In genomic region chr1:16156848-16157495, GRCh38 we compare ENCODE assay signal across 9 cellular contexts. TPM values are rescaled to one million over a fixed set of nuclear protein-coding genes. Genes with fewer than 3 reads are reported as not detected.
DNase-seq lines count a peak whose midpoint lies in the region; ATAC-seq and TF ChIP-seq lines count a peak whose summit lies in the region.
"Had no signal": no experiment of that assay in that cellular context is flagged by ENCODE, and none has a peak within 500 bp of the region (broad histone marks: within the 10 kb centered on the region; RNA-seq: fewer than 3 reads in every experiment).

No MANE protein-coding gene starts in this region.

- no peak overlapping the region for H3K9ac ChIP-seq in fibroblast of lung (ENCODE audit: insufficient read depth, low read length)

- peak overlapping the region in 6 of 7 donors; percentile 15 to 73 (median 51) for H3K27ac Mint-ChIP-seq in CD4-positive, alpha-beta memory T cell
- H3K27ac Mint-ChIP-seq in stimulated activated memory B cell treated with anti-CD40 and anti-IgM and Interleukin-4, amounts not matched to agents 10 μg/mL and 1 μg/mL and 100 μg/mL, for 72 hours = no peak overlapping the region

- CTCF ChIA-PET in CD4-positive, alpha-beta memory T cell (lab: Charles Lee; ENCODE audit: partially characterized antibody) = interaction anchor here (0.7 to 2.0 kb wide), 6 partner anchors 9 to 80 kb away, joined by 3 to 5 read pairs (median 4); no protein-coding TSS in a partner anchor

- H3K9me3 ChIP-seq in CD4-positive, alpha-beta memory T cell (ENCODE audit: control insufficient read depth in 1 of 2, low read length in 2 of 2) = no peaks in the 10 kb centered on the region
- H3K9me3 ChIP-seq in RWPE2 (ENCODE audit: severe bottlenecking) = no peaks in the 10 kb centered on the region
- H3K9me3 ChIP-seq in fibroblast of lung (ENCODE audit: control insufficient read depth, insufficient read depth, low read depth, low read length) = no peaks in the 10 kb centered on the region
- no peaks in the 10 kb centered on the region for H3K9me3 ChIP-seq in psoas muscle

- no peaks in the 10 kb centered on the region for H3K36me3 Mint-ChIP-seq in CD4-positive, alpha-beta memory T cell
- no peaks in the 10 kb centered on the region for H3K36me3 Mint-ChIP-seq in stimulated activated memory B cell treated with anti-CD40 and anti-IgM and Interleukin-4, amounts not matched to agents 10 μg/mL and 1 μg/mL and 100 μg/mL, for 72 hours

- intact Hi-C loops in CD4-positive, alpha-beta memory T cell (cut with micrococcal nuclease) = no loop called here
- intact Hi-C loops in psoas muscle (cut with DNase I) = no loop called here

- H3K36me3 ChIP-seq in CD4-positive, alpha-beta memory T cell (ENCODE audit: insufficient read depth, low read length) = no peaks in the 10 kb centered on the region
- H3K36me3 ChIP-seq in RWPE2 (ENCODE audit: low read depth) (peaks cover 53% of the 10 kb centered on the region), fibroblast of lung (ENCODE audit: control insufficient read depth, insufficient read depth, low read length) (no peaks in the 10 kb centered on the region), psoas muscle (ENCODE audit: insufficient read depth in 1 of 2, low read depth in 1 of 2) (no peaks in the 10 kb centered on the region)

- H3K4me1 Mint-ChIP-seq in CD4-positive, alpha-beta memory T cell = peaks cover 27 to 66% (median 47%) of the 10 kb centered on the region in 4 donors
- peaks cover 35% of the 10 kb centered on the region for H3K4me1 Mint-ChIP-seq in stimulated activated memory B cell treated with anti-CD40 and anti-IgM and Interleukin-4, amounts not matched to agents 10 μg/mL and 1 μg/mL and 100 μg/mL, for 72 hours

- no peak for DNase-seq in CD4-positive, alpha-beta memory T cell
- DNase-seq in RWPE2 (ENCODE audit: low spot score) (no peak), fibroblast of lung (ENCODE audit: low read depth in 2 of 2) (peak in 1 of 2 donors; percentile 80), psoas muscle (no peak), NCI-H2227 treated with DMSO at 0.1 percent for 48 hours (lab: John Stamatoyannopoulos, UW) (no peak), NCI-H1105 (lab: John Stamatoyannopoulos, UW) (no peak), NCI-H526 treated with DMSO at 0.1 percent for 48 hours (lab: John Stamatoyannopoulos, UW) (no peak)
- DNase-seq: left cardiac atrium had no signal

- POLR2A ChIA-PET in CD4-positive, alpha-beta memory T cell (lab: Charles Lee; ENCODE audit: partially characterized antibody) = interaction anchor here (1.7 kb wide), 1 partner anchor 61 kb away, joined by 4 read pairs; no protein-coding TSS in a partner anchor

- H4K20me1 ChIP-seq in fibroblast of lung (ENCODE audit: control insufficient read depth, extremely low read depth, insufficient read depth, low read length) = no peaks in the 10 kb centered on the region

- H3K4me1 ChIP-seq in CD4-positive, alpha-beta memory T cell (ENCODE audit: insufficient read depth, low read length) = peaks cover 69% of the 10 kb centered on the region
- H3K4me1 ChIP-seq in RWPE2 (ENCODE audit: insufficient read depth, poor library complexity, severe bottlenecking) (peaks cover 24% of the 10 kb centered on the region), fibroblast of lung (ENCODE audit: control insufficient read depth, extremely low read depth, insufficient read depth, low read length) (peaks cover 20% of the 10 kb centered on the region), psoas muscle (peaks cover 12% of the 10 kb centered on the region)

- peak; percentile 54 for ATAC-seq in RWPE2 (ENCODE audit: low read depth)
- no peak for ATAC-seq in psoas muscle
- ATAC-seq in stimulated activated memory B cell treated with anti-CD40 and anti-IgM and Interleukin-4, amounts not matched to agents 10 μg/mL and 1 μg/mL and 100 μg/mL, for 72 hours = no peak

- WGBS in psoas muscle, 3 donors = 72 to 87% (median 87%) methylated on average over 13 of the region's 13 CpGs

- H3K4me3 ChIP-seq in CD4-positive, alpha-beta memory T cell (ENCODE audit: low read length in 2 of 2) = no peak overlapping the region
- H3K4me3 ChIP-seq in RWPE2 (ENCODE audit: severe bottlenecking) (peak overlapping the region; percentile 68), fibroblast of lung (replicated peaks in 1 of 4; ENCODE audit: control extremely low read depth in 1 of 4, insufficient read depth in 1 of 4, low read depth in 3 of 4, low read length in 4 of 4) (no peak overlapping the region), psoas muscle (no peak overlapping the region)

- peak overlapping the region; percentile 75 for H3K4me2 ChIP-seq in fibroblast of lung (ENCODE audit: extremely low read depth, insufficient read depth, low read length)

- no peak overlapping the region for H3K27ac ChIP-seq in CD4-positive, alpha-beta memory T cell (ENCODE audit: low read depth, low read length)
- H3K27ac ChIP-seq in RWPE2 (ENCODE audit: poor library complexity, severe bottlenecking) = peak overlapping the region; percentile 99
- peak overlapping the region; percentile 34 for H3K27ac ChIP-seq in fibroblast of lung (ENCODE audit: insufficient read depth, low read length)
- H3K27ac ChIP-seq in psoas muscle = peak overlapping the region; percentile 72

- TF ChIP-seq CTCF in RWPE2 (IDR thresholded peaks at IDR 0.05; ENCODE audit: poor library complexity, severe bottlenecking) (no peak), fibroblast of lung (conservative IDR thresholded peaks at IDR 0.05 in 1 of 2, IDR thresholded peaks at IDR 0.05 in 1 of 2; ENCODE audit: low read depth in 1 of 2, low read length in 2 of 2) (no peak), psoas muscle (IDR thresholded peaks at IDR 0.05) (no peak)

- H3K27me3 ChIP-seq in CD4-positive, alpha-beta memory T cell (ENCODE audit: insufficient read depth, low read length) = no peaks in the 10 kb centered on the region
- H3K27me3 ChIP-seq in RWPE2 (ENCODE audit: insufficient read depth, poor library complexity, severe bottlenecking) (no peaks in the 10 kb centered on the region), fibroblast of lung (ENCODE audit: control insufficient read depth, insufficient read depth, low read length) (no peaks in the 10 kb centered on the region), psoas muscle (ENCODE audit: insufficient read depth in 3 of 3, low read length in 2 of 3) (peaks cover 0 to 17% (median 2%) of the 10 kb centered on the region in 3 donors)

- peaks cover 1 to 2% of the 10 kb centered on the region in 2 donors for H3K27me3 Mint-ChIP-seq in CD4-positive, alpha-beta memory T cell
- peaks cover 36% of the 10 kb centered on the region for H3K27me3 Mint-ChIP-seq in stimulated activated memory B cell treated with anti-CD40 and anti-IgM and Interleukin-4, amounts not matched to agents 10 μg/mL and 1 μg/mL and 100 μg/mL, for 72 hours

- H3K79me2 ChIP-seq in fibroblast of lung (ENCODE audit: control insufficient read depth, insufficient read depth, low read length) = peaks cover 36% of the 10 kb centered on the region

- H3K4me3 Mint-ChIP-seq in CD4-positive, alpha-beta memory T cell = peak overlapping the region in 7 of 8 donors; percentile 7 to 75 (median 49)
- H3K4me3 Mint-ChIP-seq in stimulated activated memory B cell treated with anti-CD40 and anti-IgM and Interleukin-4, amounts not matched to agents 10 μg/mL and 1 μg/mL and 100 μg/mL, for 72 hours = no peak overlapping the region

- H2AFZ ChIP-seq in fibroblast of lung (ENCODE audit: low read length) = no peak overlapping the region

- H3K9me3 Mint-ChIP-seq in CD4-positive, alpha-beta memory T cell = no peaks in the 10 kb centered on the region
- no peaks in the 10 kb centered on the region for H3K9me3 Mint-ChIP-seq in stimulated activated memory B cell treated with anti-CD40 and anti-IgM and Interleukin-4, amounts not matched to agents 10 μg/mL and 1 μg/mL and 100 μg/mL, for 72 hours

RNA-seq across cellular contexts. Expression of gene EPHA2, which starts 1.1 kb away (rescaled TPM):
- not detected for total RNA-seq in CD4-positive, alpha-beta memory T cell
- not detected for polyA plus RNA-seq in CD4-positive, alpha-beta memory T cell
- total RNA-seq in fibroblast of lung (21.1 and 24.6 TPM in 2 replicates), psoas muscle (1 to 10 TPM; 3.0 to 7.0 (median 3.5) TPM)
- polyA plus RNA-seq in fibroblast of lung (9.8 and 22.6 TPM in 2 replicates), psoas muscle (1 to 10 TPM; 1.3 to 8.0 (median 1.5) TPM)
- 11.0 and 26.4 TPM in 2 replicates for polyA plus RNA-seq in fibroblast of lung (2012)
- polyA minus RNA-seq in fibroblast of lung (ENCODE audit: low replicate concordance) = 46.5 and 99.3 TPM in 2 replicates

RNA-seq across cellular contexts. Expression of gene ARHGEF19, which starts 55.5 kb away (rescaled TPM):
- 10 to 100 TPM; 13.1 to 16.7 TPM for total RNA-seq in CD4-positive, alpha-beta memory T cell
- 10 to 100 TPM in 1 of 2 donors, 1 to 10 TPM in 1; 7.6 to 11.2 TPM for polyA plus RNA-seq in CD4-positive, alpha-beta memory T cell
- 3.3 and 3.6 TPM in 2 replicates for total RNA-seq in fibroblast of lung
- 2.5 and 3.3 TPM in 2 replicates for polyA plus RNA-seq in fibroblast of lung
- polyA plus RNA-seq in fibroblast of lung (2012) = 4.9 and 5.1 TPM in 2 replicates
- 6.9 and 7.3 TPM in 2 replicates for polyA minus RNA-seq in fibroblast of lung (ENCODE audit: low replicate concordance)
- 1 to 10 TPM; 1.1 to 1.8 (median 1.3) TPM for total RNA-seq in psoas muscle
- polyA plus RNA-seq in psoas muscle = 1 to 10 TPM in 2 of 3 donors, under 1 TPM in 1; 0.99 to 2.4 (median 1.3) TPM
